In the genomic region with DNA sequence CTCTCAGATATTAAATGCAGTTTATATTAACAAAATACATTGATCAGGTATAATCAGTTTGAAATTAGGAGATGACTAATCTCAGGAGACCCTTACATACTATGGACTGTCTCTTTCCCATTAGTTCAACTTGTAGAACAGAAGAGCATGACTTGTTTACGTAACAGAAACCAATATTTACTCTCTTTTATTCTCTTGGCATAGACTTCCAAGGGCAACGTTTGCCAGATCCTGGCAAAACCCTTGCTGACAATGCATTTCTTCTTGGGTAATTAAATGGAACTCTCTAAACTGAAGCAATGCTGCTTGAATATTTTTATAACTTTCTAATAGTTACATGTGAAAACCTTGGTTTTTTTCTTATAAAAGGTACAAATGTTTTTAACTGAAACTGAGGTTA, we compare ENCODE assay signal across 28 cellular contexts.
DNase-seq lines count a peak whose midpoint lies in the region; ATAC-seq and TF ChIP-seq lines count a peak whose summit lies in the region.
"Had no signal": no experiment of that assay in that cellular context is flagged by ENCODE, and none has a peak within 500 bp of the region (broad histone marks: within the 10 kb centered on the region; RNA-seq: fewer than 3 reads in every experiment).

No MANE protein-coding gene starts in this region.

- TF ChIP-seq CTCF in VCaP (conservative IDR thresholded peaks at IDR 0.05) (no peak), dorsolateral prefrontal cortex (IDR thresholded peaks at IDR 0.05 in 54 of 56, conservative IDR thresholded peaks at IDR 0.05 in 2 of 56; ENCODE audit: low read depth in 1 of 56, partially characterized antibody in 56 of 56) (no peak)

- DNase-seq in H4 (ENCODE audit: low spot score) (peak; percentile 6), NCI-H2081 treated with DMSO at 0.1 percent for 48 hours (lab: John Stamatoyannopoulos, UW) (peak; percentile 13), midbrain (lab: John Stamatoyannopoulos, UW) (peak; percentile 14), dorsolateral prefrontal cortex (no peak)
- DNase-seq: activated CD4-positive, alpha-beta memory T cell treated with anti-CD3 and anti-CD28 coated beads, Interleukin-2, amount 10 ng/mL, durations not matched to agents 7 days and 5 days; activated CD4-positive, alpha-beta T cell treated with anti-CD3 and anti-CD28 coated beads for 1 hour; colonic mucosa; COR-L47; effector memory CD4-positive, alpha-beta T cell; foreskin fibroblast; heart left ventricle; HFFc6; kidney glomerular epithelial cell; NCI-H526 treated with DMSO at 0.1 percent for 48 hours; nephron progenitor cell; stimulated activated CD4-positive, alpha-beta T cell treated with anti-CD3 and anti-CD28 coated beads, Interleukin-4, amount 100 ng/mL, for 4 hours; stimulated activated naive B cell treated with anti-CD40 and anti-IgM and Interleukin-4, amounts not matched to agents 10 μg/mL and 1 μg/mL and 100 μg/mL, for 72 hours; T-helper 17 cell; upper lobe of left lung had no signal

- intact Hi-C loops in dorsolateral prefrontal cortex (cut with DNase I) = no loop called here

- peak overlapping the region; percentile 3; the same call in 1 of the 2 replicates for H3K27ac ChIP-seq in VCaP
- H3K27ac ChIP-seq in dorsolateral prefrontal cortex = no peak overlapping the region
- H3K27ac ChIP-seq: BLaER1 treated with 17β-estradiol and CSF1 and Interleukin-3, amounts not matched to agents 10 nM and 100 nM; colonic mucosa; heart left ventricle; parathyroid adenoma; upper lobe of left lung had no signal

- no peak overlapping the region for H3K4me3 ChIP-seq in dorsolateral prefrontal cortex
- H3K4me3 ChIP-seq: BLaER1 treated with 17β-estradiol and CSF1 and Interleukin-3, amounts not matched to agents 10 nM and 100 nM; colonic mucosa; GM23338; heart left ventricle; upper lobe of left lung had no signal

- ATAC-seq in GM21619 (IDR thresholded peaks at IDR 0.05; ENCODE audit: unreplicated experiment) (no peak), HG02981 (IDR thresholded peaks at IDR 0.05; ENCODE audit: unreplicated experiment) (no peak)
- ATAC-seq: activated naive CD4-positive, alpha-beta T cell treated with anti-CD3 and anti-CD28 coated beads, Interleukin-2, amount 50 U/mL, for 72 hours; GM23338; heart left ventricle; sciatic nerve; SK-N-SH treated with all-trans-retinoic acid at 6 μM for 48 hours; stimulated activated naive B cell treated with anti-CD40 and anti-IgM and Interleukin-4, amounts not matched to agents 10 μg/mL and 1 μg/mL and 100 μg/mL, for 72 hours; T-helper 17 cell had no signal

- H3K27me3 ChIP-seq in dorsolateral prefrontal cortex = peaks cover 0 to 4% (median 0%) of the 10 kb centered on the region in 45 donors
- H3K27me3 ChIP-seq: BLaER1 treated with 17β-estradiol and CSF1 and Interleukin-3, amounts not matched to agents 10 nM and 100 nM; colonic mucosa; heart left ventricle; upper lobe of left lung had no signal

Comparison
In these comparisons a context has a peak if more than half of its experiments do, and no peak if none do; other contexts are left out.
1. DNase-seq: peak in H4 (single experiment), NCI-H2081 treated with DMSO at 0.1 percent for 48 hours (single experiment) and midbrain (single experiment); none in dorsolateral prefrontal cortex (0 of 10).